Comparison of ENCODE assay signal across 26 cellular contexts in genomic region chr12:118011961-118012360, GRCh38.
"Had no signal": no experiment of that assay in that cellular context is flagged by ENCODE, and none has a peak within 500 bp of the region (broad histone marks: within the 10 kb centered on the region; RNA-seq: fewer than 3 reads in every experiment).

No MANE protein-coding gene starts in this region.

- H3K4me1 ChIP-seq: testis, uterus had no signal

- H3K27ac ChIP-seq: stomach, suprapubic skin, testis, thoracic aorta, thyroid gland, tibial artery, tibial nerve, transverse colon, upper lobe of left lung, upper lobe of right lung, uterus, vagina had no signal

- DNase-seq: stimulated activated CD4-positive, alpha-beta T cell treated with anti-CD3 and anti-CD28 coated beads, Interleukin-2, amount 100 ng/mL, for 48 hours; stimulated activated CD4-positive, alpha-beta T cell treated with anti-CD3 and anti-CD28 coated beads, Interleukin-4, amount 100 ng/mL, for 1 hour; stimulated activated CD4-positive, alpha-beta T cell treated with anti-CD3 and anti-CD28 coated beads, Interleukin-4, amount 100 ng/mL, for 24 hours; stimulated activated CD4-positive, alpha-beta T cell treated with anti-CD3 and anti-CD28 coated beads, Interleukin-4, amount 100 ng/mL, for 4 hours; stimulated activated CD8-positive, alpha-beta memory T cell treated with anti-CD3 and anti-CD28 coated beads, Interleukin-4, amount 100 ng/mL, for 48 hours; stimulated activated naive B cell treated with anti-CD40 and anti-IgM and Interleukin-4, amounts not matched to agents 10 μg/mL and 1 μg/mL and 100 μg/mL, for 72 hours; stimulated activated naive CD4-positive, alpha-beta T cell; stimulated activated naive CD4-positive, alpha-beta T cell treated with Interleukin-2 at 50 U/mL for 16 hours; stimulated activated naive CD8-positive, alpha-beta T cell treated with anti-CD3 and anti-CD28 coated beads, Interleukin-15, amount 100 ng/mL, for 72 hours; stimulated activated naive CD8-positive, alpha-beta T cell treated with anti-CD3 and anti-CD28 coated beads, Interleukin-15, Interleukin-2, amounts not matched to agents 100 U/mL and 50 U/mL, for 24 hours; stomach; substantia nigra; testis; thyroid gland; tibial artery; transverse colon; trophoblast cell; upper lobe of left lung; upper lobe of right lung; uterus had no signal

- ATAC-seq: stimulated activated effector memory CD8-positive, alpha-beta T cell treated with anti-CD3 and anti-CD28 coated beads, Interleukin-12 subunit alpha, Interleukin-12 subunit beta, amount 100 ng/mL, for 72 hours; stimulated activated memory B cell treated with anti-CD40 and anti-IgM and Interleukin-4, amounts not matched to agents 10 μg/mL and 1 μg/mL and 100 μg/mL, for 72 hours; stimulated activated naive B cell treated with anti-CD40 and anti-IgM and Interleukin-4, amounts not matched to agents 10 μg/mL and 1 μg/mL and 100 μg/mL, for 72 hours; stimulated activated naive CD8-positive, alpha-beta T cell treated with anti-CD3 and anti-CD28 coated beads, Interleukin-15, amount 100 ng/mL, for 72 hours; stimulated activated naive CD8-positive, alpha-beta T cell treated with anti-CD3 and anti-CD28 coated beads, Interleukin-15, Interleukin-2, amounts not matched to agents 100 U/mL and 50 U/mL, for 24 hours; upper lobe of right lung had no signal

- H3K4me3 ChIP-seq: stomach, suprapubic skin, testis, thoracic aorta, thyroid gland, tibial artery, tibial nerve, transverse colon, upper lobe of left lung, upper lobe of right lung, uterus, vagina had no signal

- H3K36me3 ChIP-seq: stomach, suprapubic skin, thoracic aorta, thyroid gland, tibial artery, tibial nerve, transverse colon, upper lobe of left lung, upper lobe of right lung, uterus, vagina had no signal

- H3K9me3 ChIP-seq: stomach, suprapubic skin, testis, thoracic aorta, thyroid gland, tibial artery, tibial nerve, transverse colon, upper lobe of left lung, upper lobe of right lung, uterus, vagina had no signal

- H3K27me3 ChIP-seq: stomach, suprapubic skin, testis, thyroid gland, tibial nerve, transverse colon, upper lobe of left lung, upper lobe of right lung, uterus, vagina had no signal
